12 cellular contexts compared by ENCODE assay signal in the genomic region with DNA sequence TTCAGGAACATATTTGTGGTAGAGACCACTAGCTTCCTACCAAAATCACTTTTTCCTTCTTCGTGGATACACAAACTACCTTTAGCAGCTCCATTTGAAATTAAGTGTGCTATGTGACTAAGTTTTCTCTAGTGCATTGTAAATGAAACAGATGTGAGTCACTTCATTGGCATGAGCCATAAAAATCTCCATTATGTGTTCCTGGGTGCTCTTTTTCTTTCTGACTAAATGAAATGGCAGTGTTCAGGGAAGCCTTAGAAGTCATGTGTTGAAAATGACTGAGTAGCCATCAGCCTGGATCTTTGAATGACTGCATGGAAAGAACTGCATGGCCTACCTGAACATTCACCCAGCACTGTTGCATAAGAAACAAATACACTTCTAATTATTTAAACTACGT.
DNase-seq lines count a peak whose midpoint lies in the region; ATAC-seq, FAIRE-seq and TF ChIP-seq lines count a peak whose summit lies in the region.
"Had no signal": no experiment of that assay in that cellular context is flagged by ENCODE, and none has a peak within 500 bp of the region (broad histone marks: within the 10 kb centered on the region; RNA-seq: fewer than 3 reads in every experiment).

No MANE protein-coding gene starts in this region.

- H3K36me3 ChIP-seq in small intestine (ENCODE audit: control insufficient read depth in 2 of 2, insufficient read depth in 2 of 2, low read length in 2 of 2) (no peaks in the 10 kb centered on the region), esophagus muscularis mucosa (no peaks in the 10 kb centered on the region)
- H3K36me3 ChIP-seq: ascending aorta, BLaER1, uterus had no signal

- H3K27me3 ChIP-seq in small intestine (ENCODE audit: control insufficient read depth in 2 of 2, insufficient read depth in 2 of 2, low read length in 2 of 2) (no peaks in the 10 kb centered on the region), esophagus muscularis mucosa (no peaks in the 10 kb centered on the region)
- H3K27me3 ChIP-seq: ascending aorta, BLaER1, uterus had no signal

- H3K4me1 Mint-ChIP-seq in activated T-cell treated with anti-CD3 and anti-CD28 coated beads, Interleukin-2, amount 50 U/mL, for 72 hours (ENCODE audit: low read depth), result peaks cover 17% of the 10 kb centered on the region

- POLR2A ChIA-PET in RWPE1 (lab: Yijun Ruan, JAX; ENCODE audit: low non-redundant PET), result no interaction called here

- H3K36me3 Mint-ChIP-seq in activated T-cell treated with anti-CD3 and anti-CD28 coated beads, Interleukin-2, amount 50 U/mL, for 72 hours (ENCODE audit: insufficient read depth in 2 of 2), result peaks cover 0 to 2% of the 10 kb centered on the region in 2 donors

- TF ChIP-seq CTCF in RWPE1 (conservative IDR thresholded peaks at IDR 0.05; ENCODE audit: low read depth) (no peak), esophagus muscularis mucosa (IDR thresholded peaks at IDR 0.05) (no peak)

- no peak overlapping the region for H3K4me3 ChIP-seq in small intestine (ENCODE audit: low read depth in 1 of 2, low read length in 2 of 2)
- no peak overlapping the region for H3K4me3 ChIP-seq in esophagus muscularis mucosa
- H3K4me3 ChIP-seq: ascending aorta, BLaER1, uterus had no signal

- no peak for TF ChIP-seq POLR2A in esophagus muscularis mucosa (IDR thresholded peaks at IDR 0.05; ENCODE audit: low read depth)

- no peak for DNase-seq in activated T-cell treated with anti-CD3 and anti-CD28 coated beads, Interleukin-2, amount 50 U/mL, for 72 hours
- DNase-seq in activated T-cell treated with anti-CD3 and anti-CD28 coated beads, Interleukin-2, amount 50 U/mL, for 48 hours, result no peak
- DNase-seq in RWPE1 (ENCODE audit: low spot score) (peak; percentile 78), fibroblast of peridontal ligament (ENCODE audit: extremely low read depth) (peak; percentile 84), small intestine (peak; percentile 74), esophagus muscularis mucosa (ENCODE audit: extremely low spot score) (no peak), NOMO-1 treated with DMSO at 0.1 percent for 48 hours (lab: John Stamatoyannopoulos, UW; ENCODE audit: unreplicated experiment) (no peak), NCI-H1417 treated with DMSO at 0.1 percent for 48 hours (lab: John Stamatoyannopoulos, UW) (no peak)
- DNase-seq: activated CD4-positive, alpha-beta T cell treated with anti-CD3 and anti-CD28 coated beads, Interleukin-2, amount 50 U/mL, for 1 hour; uterus had no signal

- intact Hi-C loops in esophagus muscularis mucosa (cut with DNase I), result loop anchor here (10.0 kb wide), 2 partner anchors 282 to 602 kb away; a partner anchor contains a TSS

- TF ChIP-seq EP300 in esophagus muscularis mucosa (IDR thresholded peaks at IDR 0.05), result no peak

- H3K27ac Mint-ChIP-seq in activated T-cell treated with anti-CD3 and anti-CD28 coated beads, Interleukin-2, amount 50 U/mL, for 72 hours, result no peak overlapping the region

- H3K27me3 Mint-ChIP-seq in activated T-cell treated with anti-CD3 and anti-CD28 coated beads, Interleukin-2, amount 50 U/mL, for 72 hours (ENCODE audit: low read depth), result no peaks in the 10 kb centered on the region

- no peak for FAIRE-seq in small intestine (lab: Jason Lieb, UNC)

- 85 to 91% (median 91%) methylated on average over 2 of the region's 2 CpGs for WGBS in small intestine, 3 donors
- WGBS in esophagus muscularis mucosa, result 93% methylated on average over 2 of the region's 2 CpGs

- H3K9me3 ChIP-seq in small intestine (ENCODE audit: control insufficient read depth, low read depth) (no peaks in the 10 kb centered on the region), esophagus muscularis mucosa (no peaks in the 10 kb centered on the region)
- H3K9me3 ChIP-seq: ascending aorta, BLaER1, uterus had no signal

- H3K4me3 Mint-ChIP-seq in activated T-cell treated with anti-CD3 and anti-CD28 coated beads, Interleukin-2, amount 50 U/mL, for 72 hours, result no peak overlapping the region

- CTCF ChIA-PET in RWPE1 (lab: Yijun Ruan, JAX), result interaction anchor here (0.6 to 0.7 kb wide), 3 partner anchors 235 to 866 kb away, joined by 3 read pairs; no protein-coding TSS in a partner anchor

- ATAC-seq in activated T-cell treated with anti-CD3 and anti-CD28 coated beads, Interleukin-2, amount 50 U/mL, for 72 hours (replicated peaks in 1 of 2), result peak; percentile 56 to 73

- H3K9me3 Mint-ChIP-seq in activated T-cell treated with anti-CD3 and anti-CD28 coated beads, Interleukin-2, amount 50 U/mL, for 72 hours, result peaks cover 0 to 2% of the 10 kb centered on the region in 2 donors

- H3K4me1 ChIP-seq in small intestine (ENCODE audit: control insufficient read depth in 2 of 2, insufficient read depth in 1 of 2, low read depth in 1 of 2, low read length in 1 of 2) (peaks cover 0 to 2% of the 10 kb centered on the region in 2 donors), esophagus muscularis mucosa (no peaks in the 10 kb centered on the region)
- H3K4me1 ChIP-seq: BLaER1, uterus had no signal

- H3K27ac ChIP-seq in RWPE1 (no peak overlapping the region), small intestine (ENCODE audit: low read depth in 1 of 2, low read length in 1 of 2) (no peak overlapping the region), esophagus muscularis mucosa (replicated peaks in 1 of 4) (no peak overlapping the region)
- H3K27ac ChIP-seq: ascending aorta, BLaER1, uterus had no signal

Comparison
In these comparisons a context has a peak if more than half of its experiments do, and no peak if none do; other contexts are left out.
1. DNase-seq: peak in RWPE1 (single experiment), fibroblast of peridontal ligament (single experiment) and small intestine (single experiment); none in activated T-cell treated with anti-CD3 and anti-CD28 coated beads, Interleukin-2, amount 50 U/mL, for 72 hours (0 of 2), activated T-cell treated with anti-CD3 and anti-CD28 coated beads, Interleukin-2, amount 50 U/mL, for 48 hours (0 of 2), esophagus muscularis mucosa (single experiment), NOMO-1 treated with DMSO at 0.1 percent for 48 hours (single experiment) and NCI-H1417 treated with DMSO at 0.1 percent for 48 hours (single experiment).